ENCODE assay signal across 11 cellular contexts in the genomic region with DNA sequence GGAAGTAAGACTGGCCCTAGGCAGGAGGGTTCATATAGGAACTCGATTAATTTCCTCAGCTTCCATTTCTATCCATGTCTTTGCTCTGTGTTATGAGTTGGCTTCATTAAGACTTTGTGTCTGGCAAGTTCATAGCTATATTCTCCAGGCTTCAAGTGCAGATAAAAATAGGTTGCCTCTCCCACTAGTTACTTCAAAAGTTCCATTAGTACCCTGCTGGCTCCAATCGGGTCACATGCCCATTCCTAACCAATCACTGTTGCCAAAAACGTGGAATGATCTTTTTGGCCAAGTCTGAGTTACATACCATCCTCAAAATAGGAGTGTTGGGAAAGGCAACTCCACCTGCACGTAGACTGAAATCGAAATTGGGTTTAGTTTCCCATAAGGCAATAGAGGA. TPM values are rescaled to one million over a fixed set of nuclear protein-coding genes. Genes with fewer than 3 reads are reported as not detected.
"Had no signal": no experiment of that assay in that cellular context is flagged by ENCODE, and none has a peak within 500 bp of the region (broad histone marks: within the 10 kb centered on the region; RNA-seq: fewer than 3 reads in every experiment).

No MANE protein-coding gene starts in this region.

- ATAC-seq: HCT116, K562 had no signal

- H3K36me3 ChIP-seq: HAP-1 had no signal

- H3K4me3 ChIP-seq: GM23248, HAP-1, K562 had no signal

- H3K27ac ChIP-seq: GM23248, HL-60 had no signal

- DNase-seq: GM23248, GOT3, H7, HFFc6, IMR-90 had no signal

- H3K9me3 ChIP-seq: HAP-1 had no signal

- H3K4me1 ChIP-seq: HAP-1 had no signal

RNA-seq across cellular contexts. Expression of a gene that starts 13.8 kb away (rescaled TPM):
- total RNA-seq: GM23248, H4, H7, HFFc6, HT1080, IMR-90, K562 had no signal
- polyA plus RNA-seq: GM23248, IMR-90, K562 had no signal

RNA-seq across cellular contexts. Expression of a gene that starts 31.5 kb away (rescaled TPM):
- total RNA-seq: GM23248, H4, H7, HFFc6, HT1080, IMR-90, K562 had no signal
- polyA plus RNA-seq: GM23248, IMR-90, K562 had no signal

RNA-seq across cellular contexts. Expression of a gene that starts 46.5 kb away (rescaled TPM):
- total RNA-seq: GM23248, H4, H7, HFFc6, HT1080, IMR-90, K562 had no signal
- polyA plus RNA-seq: GM23248, IMR-90, K562 had no signal
